ENCODE assay signal across 8 cellular contexts in the genomic region with DNA sequence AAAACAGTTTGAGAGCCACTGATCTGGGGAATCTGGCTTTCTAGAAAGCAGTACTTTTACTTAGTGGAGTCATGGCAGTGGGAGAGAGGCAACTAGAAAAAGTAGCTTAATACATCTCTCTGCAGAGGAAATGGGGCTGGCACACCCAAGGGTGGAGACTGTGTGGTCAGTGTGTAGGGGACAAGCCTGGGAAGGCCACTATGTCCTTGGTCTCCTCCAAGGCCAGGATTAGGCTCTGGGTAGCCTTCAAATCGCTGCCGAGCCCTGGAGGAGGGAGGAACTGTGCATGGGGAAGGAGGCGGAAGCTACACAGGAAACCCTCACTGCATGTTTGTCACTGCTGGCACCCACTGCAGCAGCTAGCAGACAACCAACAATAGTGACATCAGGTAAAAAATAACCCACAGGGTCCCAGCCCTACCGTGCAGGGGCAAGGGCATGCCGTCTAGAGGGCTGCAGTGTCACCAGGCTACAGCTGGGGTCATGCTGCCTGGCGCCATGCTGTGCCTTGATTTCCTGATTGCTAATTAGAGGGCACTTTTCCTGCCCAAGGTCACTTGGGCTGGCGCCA. TPM values are rescaled to one million over a fixed set of nuclear protein-coding genes. Genes with fewer than 3 reads are reported as not detected.
DNase-seq lines count a peak whose midpoint lies in the region; ATAC-seq and TF ChIP-seq lines count a peak whose summit lies in the region.

No MANE protein-coding gene starts in this region.

- POLR2A ChIA-PET in activated CD4-positive, alpha-beta T cell treated with anti-CD3 and anti-CD28 coated beads for 36 hours (lab: Charles Lee), result interaction anchor here (0.7 to 2.8 kb wide), 5 partner anchors 29 to 68 kb away, joined by 3 to 21 read pairs (median 4); a partner anchor contains a TSS
- POLR2A ChIA-PET in A673 (lab: Charles Lee; ENCODE audit: low non-redundant PET), result no interaction called here

- no peaks in the 10 kb centered on the region for H3K4me1 ChIP-seq in A673 (ENCODE audit: insufficient read depth, low read length, poor library complexity, severe bottlenecking)

- peak overlapping the region; percentile 98 for H3K27ac Mint-ChIP-seq in activated CD4-positive, alpha-beta T cell treated with anti-CD3 and anti-CD28 coated beads for 36 hours

- BruUV-seq in A673 (replicated peaks; lab: Mats Ljungman, UMichigan), result no TSS peak

- in situ Hi-C loops in ACHN (cut with HindIII; ENCODE audit: low pct_ligation_motif_present, low pct_unique_long_range_greater_than_20kb, low sequenced_read_pairs), result no loop called here

- CTCF ChIA-PET in activated CD4-positive, alpha-beta T cell treated with anti-CD3 and anti-CD28 coated beads for 36 hours (lab: Charles Lee), result interaction anchor here (0.9 to 5.6 kb wide), 7 partner anchors 28 to 444 kb away, joined by 3 to 36 read pairs (median 4); no protein-coding TSS in a partner anchor
- CTCF ChIA-PET in A673 (lab: Charles Lee), result no interaction called here

- peaks cover 6% of the 10 kb centered on the region for H3K9me3 ChIP-seq in A673 (ENCODE audit: low read depth, low read length, poor library complexity, severe bottlenecking)

- H3K27ac ChIP-seq in A673 (ENCODE audit: low read depth, low read length, poor library complexity, severe bottlenecking), result no peak overlapping the region

- H3K27me3 Mint-ChIP-seq in activated CD4-positive, alpha-beta T cell treated with anti-CD3 and anti-CD28 coated beads for 36 hours, result no peaks in the 10 kb centered on the region

- ATAC-seq in HG02678 (IDR thresholded peaks at IDR 0.05; ENCODE audit: unreplicated experiment), result peak; percentile 47
- peak; percentile 45 for ATAC-seq in activated CD4-positive, alpha-beta T cell treated with anti-CD3 and anti-CD28 coated beads for 36 hours

- DNase-seq in activated CD4-positive, alpha-beta T cell treated with anti-CD3 and anti-CD28 coated beads for 36 hours, result peak; percentile 69
- DNase-seq in effector CD8-positive, alpha-beta T cell (lab: John Stamatoyannopoulos, UW), result peak; percentile 21
- peak in 2 of 3 donors; percentile 25 to 35 for DNase-seq in stimulated activated CD4-positive, alpha-beta T cell treated with anti-CD3 and anti-CD28 coated beads, TNF-alpha, amount 100 ng/mL, for 1 hour (ENCODE audit: low read depth in 3 of 3, low spot score in 1 of 3)
- no peak for DNase-seq in A673 (ENCODE audit: low spot score)
- DNase-seq in kidney tubule cell (ENCODE audit: low spot score), result no peak
- no peak for DNase-seq in ACHN
- no peak for DNase-seq in NCI-H1105 treated with DMSO at 0.1 percent for 48 hours (lab: John Stamatoyannopoulos, UW)

- H3K4me3 ChIP-seq in A673 (ENCODE audit: low read depth, low read length, poor library complexity, severe bottlenecking), result no peak overlapping the region

- peaks cover 8% of the 10 kb centered on the region for H3K9me3 Mint-ChIP-seq in activated CD4-positive, alpha-beta T cell treated with anti-CD3 and anti-CD28 coated beads for 36 hours (ENCODE audit: low read depth)

- H3K4me3 Mint-ChIP-seq in activated CD4-positive, alpha-beta T cell treated with anti-CD3 and anti-CD28 coated beads for 36 hours, result peak overlapping the region; percentile 75

- H3K36me3 ChIP-seq in A673 (ENCODE audit: insufficient read depth, low read length, poor library complexity, severe bottlenecking), result no peaks in the 10 kb centered on the region

- no peak for TF ChIP-seq CTCF in A673 (conservative IDR thresholded peaks at IDR 0.05; ENCODE audit: low read depth, low read length)

- H3K36me3 Mint-ChIP-seq in activated CD4-positive, alpha-beta T cell treated with anti-CD3 and anti-CD28 coated beads for 36 hours (ENCODE audit: low read depth), result peaks cover 31% of the 10 kb centered on the region

- no peaks in the 10 kb centered on the region for H3K27me3 ChIP-seq in A673 (replicated peaks; ENCODE audit: insufficient read depth, low read depth, low read length, poor library complexity)

- H3K4me1 Mint-ChIP-seq in activated CD4-positive, alpha-beta T cell treated with anti-CD3 and anti-CD28 coated beads for 36 hours, result peaks cover 83% of the 10 kb centered on the region

- intact Hi-C loops in activated CD4-positive, alpha-beta T cell treated with anti-CD3 and anti-CD28 coated beads for 36 hours (cut with DNase I, micrococcal nuclease), result loop anchor here (1.0 to 10.0 kb wide), 6 partner anchors 13 to 1821 kb away; a partner anchor contains a TSS
- intact Hi-C loops in A673 (cut with micrococcal nuclease; ENCODE audit: unreplicated experiment), result no loop called here

RNA-seq across cellular contexts. Expression of a gene that starts 34.8 kb away (rescaled TPM):
- total RNA-seq in activated CD4-positive, alpha-beta T cell treated with anti-CD3 and anti-CD28 coated beads for 36 hours, result 100 to 1,000 TPM in 1 of 2 experiments, 10 to 100 TPM in 1; 89.6 to 108 TPM
- total RNA-seq in A673 (2021), result 114 and 140 TPM in 2 replicates

Comparison
In these comparisons a context has a peak if more than half of its experiments do, and no peak if none do; other contexts are left out.
1. DNase-seq: peak in activated CD4-positive, alpha-beta T cell treated with anti-CD3 and anti-CD28 coated beads for 36 hours (single experiment), effector CD8-positive, alpha-beta T cell (single experiment) and stimulated activated CD4-positive, alpha-beta T cell treated with anti-CD3 and anti-CD28 coated beads, TNF-alpha, amount 100 ng/mL, for 1 hour (2 of 3); none in A673 (single experiment), kidney tubule cell (single experiment), ACHN (single experiment) and NCI-H1105 treated with DMSO at 0.1 percent for 48 hours (single experiment).